Comparison of ENCODE assay signal across 19 cellular contexts in genomic region chr9:123453904-123454321, GRCh38.
A peak's percentile ranks its signal among the peaks of the same experiment; 100 is the strongest.
DNase-seq lines count a peak whose midpoint lies in the region; ATAC-seq, FAIRE-seq and TF ChIP-seq lines count a peak whose summit lies in the region.
"Had no signal": no experiment of that assay in that cellular context is flagged by ENCODE, and none has a peak within 500 bp of the region (broad histone marks: within the 10 kb centered on the region; RNA-seq: fewer than 3 reads in every experiment).

No MANE protein-coding gene starts in this region.

- H3K27me3 ChIP-seq in small intestine (ENCODE audit: control insufficient read depth in 2 of 2, insufficient read depth in 2 of 2, low read length in 2 of 2) = no peaks in the 10 kb centered on the region
- H3K27me3 ChIP-seq: adrenal gland, neutrophil had no signal

- no peak for ATAC-seq in HG03097 (IDR thresholded peaks at IDR 0.05; ENCODE audit: low FRiP score, unreplicated experiment)
- no peak for ATAC-seq in HG03565 (IDR thresholded peaks at IDR 0.05; ENCODE audit: unreplicated experiment)
- ATAC-seq: stimulated activated naive CD8-positive, alpha-beta T cell treated with anti-CD3 and anti-CD28 coated beads, Interleukin-15, amount 100 ng/mL, for 72 hours had no signal

- DNase-seq in anterior cingulate cortex (lab: John Stamatoyannopoulos, UW) = peak in 53 of 58 donors; percentile 22 to 94 (median 71)
- peak; percentile 36 for DNase-seq in epidermal melanocyte (ENCODE audit: insufficient read length, low spot score)
- DNase-seq in lower leg skin (ENCODE audit: low spot score in 2 of 2) = peak; percentile 23 to 79
- peak; percentile 71 for DNase-seq in small intestine
- no peak for DNase-seq in COR-L47 (lab: John Stamatoyannopoulos, UW)
- DNase-seq in NCI-H1436 (lab: John Stamatoyannopoulos, UW) = no peak
- DNase-seq: activated CD4-positive, alpha-beta T cell treated with anti-CD3 and anti-CD28 coated beads, Interleukin-2, amount 50 U/mL, for 4 hours; activated T-cell treated with anti-CD3 and anti-CD28 coated beads, Interleukin-2, amount 50 U/mL, for 24 hours; dermis blood vessel endothelial cell; mammary epithelial cell; NCI-H187; NCI-H510A; PC-9; stimulated activated CD4-positive, alpha-beta T cell treated with anti-CD3 and anti-CD28 coated beads, Interleukin-12 subunit alpha, Interleukin-12 subunit beta, amount 100 ng/mL, for 4 hours; stimulated activated naive CD8-positive, alpha-beta T cell treated with anti-CD3 and anti-CD28 coated beads, Interleukin-15, amount 100 ng/mL, for 72 hours had no signal

- no peak for FAIRE-seq in small intestine (lab: Jason Lieb, UNC)

- WGBS in lower leg skin, 2 donors = 57 to 58% methylated on average over 7 of the region's 7 CpGs
- WGBS in small intestine, 3 donors = 35 to 71% (median 53%) methylated on average over 7 of the region's 7 CpGs

- H3K36me3 ChIP-seq in small intestine (ENCODE audit: control insufficient read depth in 2 of 2, insufficient read depth in 2 of 2, low read length in 2 of 2) = peaks cover 3 to 4% of the 10 kb centered on the region in 2 donors

- no peak for TF ChIP-seq POLR2A in lower leg skin (IDR thresholded peaks at IDR 0.05)

- no peaks in the 10 kb centered on the region for H3K9me3 ChIP-seq in small intestine (ENCODE audit: control insufficient read depth, low read depth)
- H3K9me3 ChIP-seq: adrenal gland, neutrophil had no signal

- H3K4me1 ChIP-seq in small intestine (ENCODE audit: control insufficient read depth in 2 of 2, insufficient read depth in 1 of 2, low read depth in 1 of 2, low read length in 1 of 2) = peaks cover 2 to 3% of the 10 kb centered on the region in 2 donors
- H3K4me1 ChIP-seq: adrenal gland had no signal

- intact Hi-C loops in lower leg skin (cut with DNase I; ENCODE audit: low total_unique reads) = no loop called here

- peak overlapping the region in 1 of 2 donors; percentile 9 for H3K27ac ChIP-seq in small intestine (ENCODE audit: low read depth in 1 of 2, low read length in 1 of 2)
- H3K27ac ChIP-seq: adrenal gland, neutrophil, PC-9 had no signal

- no peak overlapping the region for H3K4me3 ChIP-seq in lower leg skin (ENCODE audit: low read depth, poor library complexity, severe bottlenecking)
- no peak overlapping the region for H3K4me3 ChIP-seq in small intestine (ENCODE audit: low read depth in 1 of 2, low read length in 2 of 2)
- H3K4me3 ChIP-seq: adrenal gland, PC-9 had no signal

- TF ChIP-seq CTCF in lower leg skin (IDR thresholded peaks at IDR 0.05) = no peak

Comparison
In these comparisons a context has a peak if more than half of its experiments do, and no peak if none do; other contexts are left out.
1. DNase-seq: peak in anterior cingulate cortex (53 of 58), epidermal melanocyte (single experiment), lower leg skin (2 of 2) and small intestine (single experiment); none in COR-L47 (single experiment) and NCI-H1436 (single experiment).